10 cellular contexts compared by ENCODE assay signal in genomic region chr5:56152437-56152836, GRCh38.
DNase-seq lines count a peak whose midpoint lies in the region; ATAC-seq and TF ChIP-seq lines count a peak whose summit lies in the region.
"Had no signal": no experiment of that assay in that cellular context is flagged by ENCODE, and none has a peak within 500 bp of the region (broad histone marks: within the 10 kb centered on the region; RNA-seq: fewer than 3 reads in every experiment).

No MANE protein-coding gene starts in this region.

- H3K4me1 ChIP-seq in KMS-11 (ENCODE audit: low read depth, poor library complexity, severe bottlenecking) (peaks cover 100% of the 10 kb centered on the region), thymus (ENCODE audit: control insufficient read depth, insufficient read depth, low read length) (peaks cover 26% of the 10 kb centered on the region), neuronal stem cell (ENCODE audit: control insufficient read depth in 2 of 2, insufficient read depth in 1 of 2, low read depth in 1 of 2, low read length in 2 of 2) (no peaks in the 10 kb centered on the region)

- H3K9me3 ChIP-seq in thymus (ENCODE audit: control insufficient read depth) (no peaks in the 10 kb centered on the region), neuronal stem cell (replicated peaks in 1 of 2; ENCODE audit: control insufficient read depth in 2 of 2, insufficient read depth in 1 of 2, low read depth in 1 of 2, low read length in 2 of 2) (no peaks in the 10 kb centered on the region)
- H3K9me3 ChIP-seq: HAP-1, lower lobe of right lung had no signal

- no peaks in the 10 kb centered on the region for H3K36me3 Mint-ChIP-seq in activated naive CD8-positive, alpha-beta T cell
- H3K36me3 Mint-ChIP-seq in activated naive CD8-positive, alpha-beta T cell treated with anti-CD3 and anti-CD28 coated beads, Interleukin-2, amount 50 U/mL, for 24 hours (ENCODE audit: low read depth) = no peaks in the 10 kb centered on the region

- H3K14ac ChIP-seq in neuronal stem cell (ENCODE audit: low read length) = no peak overlapping the region

- H3K27ac ChIP-seq in KMS-11 (peak overlapping the region; percentile 96), thymus (ENCODE audit: low read depth) (peak overlapping the region; percentile 68), neuronal stem cell (replicated peaks; ENCODE audit: low read length) (no peak overlapping the region)
- H3K27ac ChIP-seq: lower lobe of right lung had no signal

- H3K4me1 Mint-ChIP-seq in activated naive CD8-positive, alpha-beta T cell (ENCODE audit: low read depth) = peaks cover 64% of the 10 kb centered on the region
- H3K4me1 Mint-ChIP-seq in activated naive CD8-positive, alpha-beta T cell treated with anti-CD3 and anti-CD28 coated beads, Interleukin-2, amount 50 U/mL, for 24 hours = peaks cover 55% of the 10 kb centered on the region

- H3K9ac ChIP-seq in KMS-11 (peak overlapping the region; percentile 45), neuronal stem cell (ENCODE audit: low read depth, low read length, poor library complexity) (no peak overlapping the region)

- H2AK5ac ChIP-seq in neuronal stem cell (ENCODE audit: low read depth, low read length) = no peak overlapping the region

- H2BK5ac ChIP-seq in neuronal stem cell (ENCODE audit: low read length) = no peak overlapping the region

- H3K4ac ChIP-seq in neuronal stem cell (ENCODE audit: low read length) = no peak overlapping the region

- H3K27me3 ChIP-seq in KMS-11 (ENCODE audit: insufficient read depth, low read depth) (no peaks in the 10 kb centered on the region), thymus (ENCODE audit: control insufficient read depth, insufficient read depth) (no peaks in the 10 kb centered on the region), neuronal stem cell (ENCODE audit: control insufficient read depth in 3 of 3, insufficient read depth in 3 of 3, low read depth in 1 of 3, low read length in 3 of 3) (no peaks in the 10 kb centered on the region)

- WGBS in thymus = 37% methylated on average over 2 of the region's 2 CpGs
- WGBS in neuronal stem cell (ENCODE audit: extremely low coverage in 2 of 2, insufficient read length in 2 of 2, insufficient replicate concordance in 1 of 2), 2 donors = no CpG with 5 or more reads among the region's 2 CpGs

- no peak overlapping the region for H3K18ac ChIP-seq in neuronal stem cell (ENCODE audit: low read length)

- no peak overlapping the region for H2BK15ac ChIP-seq in neuronal stem cell (ENCODE audit: low read length)

- H4K8ac ChIP-seq in neuronal stem cell (ENCODE audit: low read depth, low read length) = no peak overlapping the region

- H3K23ac ChIP-seq in neuronal stem cell (ENCODE audit: low read depth, low read length, poor library complexity) = no peak overlapping the region

- H3K79me1 ChIP-seq in neuronal stem cell (ENCODE audit: low read depth, low read length) = no peaks in the 10 kb centered on the region

- no peaks in the 10 kb centered on the region for H3K27me3 Mint-ChIP-seq in activated naive CD8-positive, alpha-beta T cell
- peaks cover 2% of the 10 kb centered on the region for H3K27me3 Mint-ChIP-seq in activated naive CD8-positive, alpha-beta T cell treated with anti-CD3 and anti-CD28 coated beads, Interleukin-2, amount 50 U/mL, for 24 hours

- peak overlapping the region; percentile 81 for H3K4me2 ChIP-seq in KMS-11
- no peak overlapping the region for H3K4me2 ChIP-seq in neuronal stem cell (ENCODE audit: insufficient read depth, low read length, poor library complexity, severe bottlenecking)

- H3K4me3 Mint-ChIP-seq in activated naive CD8-positive, alpha-beta T cell = no peak overlapping the region
- no peak overlapping the region for H3K4me3 Mint-ChIP-seq in activated naive CD8-positive, alpha-beta T cell treated with anti-CD3 and anti-CD28 coated beads, Interleukin-2, amount 50 U/mL, for 24 hours

- no peak for ATAC-seq in activated naive CD8-positive, alpha-beta T cell treated with anti-CD3 and anti-CD28 coated beads, Interleukin-2, amount 50 U/mL, for 24 hours

- H4K20me1 ChIP-seq in KMS-11 (ENCODE audit: insufficient read depth) = no peaks in the 10 kb centered on the region

- DNase-seq in activated naive CD8-positive, alpha-beta T cell treated with anti-CD3 and anti-CD28 coated beads, Interleukin-2, amount 50 U/mL, for 24 hours = no peak
- peak; percentile 42 for DNase-seq in dermis blood vessel endothelial cell
- DNase-seq in neuronal stem cell (ENCODE audit: low spot score) = no peak
- no peak for DNase-seq in kidney tubule cell (ENCODE audit: low spot score)
- DNase-seq in T1000 (lab: John Stamatoyannopoulos, UW) = no peak
- DNase-seq: lower lobe of right lung had no signal

- no peak for TF ChIP-seq CTCF in KMS-11 (conservative IDR thresholded peaks at IDR 0.05; ENCODE audit: low read depth, low read length)

- H3K4me3 ChIP-seq in KMS-11 (IDR thresholded peaks at IDR 0.05; ENCODE audit: insufficient read depth, low read depth, low read length) (no peak overlapping the region), thymus (ENCODE audit: low read length) (no peak overlapping the region), neuronal stem cell (ENCODE audit: low read length in 2 of 2) (no peak overlapping the region)
- H3K4me3 ChIP-seq: HAP-1, lower lobe of right lung had no signal

- H2AFZ ChIP-seq in KMS-11 (ENCODE audit: low read depth) (no peak overlapping the region), neuronal stem cell (ENCODE audit: low read length) (no peak overlapping the region)

- no peak overlapping the region for H2BK12ac ChIP-seq in neuronal stem cell (ENCODE audit: low read length)

- no peak overlapping the region for H4K91ac ChIP-seq in neuronal stem cell (ENCODE audit: low read depth, low read length, poor library complexity)

- H3K9me3 Mint-ChIP-seq in activated naive CD8-positive, alpha-beta T cell (ENCODE audit: low read depth) = no peaks in the 10 kb centered on the region
- H3K9me3 Mint-ChIP-seq in activated naive CD8-positive, alpha-beta T cell treated with anti-CD3 and anti-CD28 coated beads, Interleukin-2, amount 50 U/mL, for 24 hours = no peaks in the 10 kb centered on the region

- peak overlapping the region; percentile 14 for H3K27ac Mint-ChIP-seq in activated naive CD8-positive, alpha-beta T cell
- H3K27ac Mint-ChIP-seq in activated naive CD8-positive, alpha-beta T cell treated with anti-CD3 and anti-CD28 coated beads, Interleukin-2, amount 50 U/mL, for 24 hours = no peak overlapping the region

- H2BK120ac ChIP-seq in neuronal stem cell (ENCODE audit: low read depth, low read length) = no peak overlapping the region

- peaks cover 24% of the 10 kb centered on the region for H3K79me2 ChIP-seq in KMS-11 (ENCODE audit: insufficient read depth, low read depth)

- no peaks in the 10 kb centered on the region for H3K36me3 ChIP-seq in KMS-11 (ENCODE audit: insufficient read depth)
- no peaks in the 10 kb centered on the region for H3K36me3 ChIP-seq in thymus (ENCODE audit: control insufficient read depth, insufficient read depth)
- H3K36me3 ChIP-seq in neuronal stem cell (replicated peaks in 1 of 2; ENCODE audit: control insufficient read depth in 2 of 2, insufficient read depth in 2 of 2, low read length in 2 of 2) = no peaks in the 10 kb centered on the region
- H3K36me3 ChIP-seq: HAP-1, lower lobe of right lung had no signal
